Comparison of ENCODE assay signal across 21 cellular contexts in genomic region chr11:74990941-74991340, GRCh38. TPM values are rescaled to one million over a fixed set of nuclear protein-coding genes. Genes with fewer than 3 reads are reported as not detected.
DNase-seq lines count a peak whose midpoint lies in the region; ATAC-seq and TF ChIP-seq lines count a peak whose summit lies in the region.
"Had no signal": no experiment of that assay in that cellular context is flagged by ENCODE, and none has a peak within 500 bp of the region (broad histone marks: within the 10 kb centered on the region; RNA-seq: fewer than 3 reads in every experiment).

No MANE protein-coding gene starts in this region.

- H3K27ac Mint-ChIP-seq in T-helper 2 cell treated with Interferon-gamma antibody and Interleukin-4, amounts not matched to agents 5 μg/mL and 100 μg/mL, for 36 hours = no peak overlapping the region
- H3K27ac Mint-ChIP-seq in activated naive CD8-positive, alpha-beta T cell = peak overlapping the region; percentile 13
- H3K27ac Mint-ChIP-seq: activated naive CD8-positive, alpha-beta T cell treated with anti-CD3 and anti-CD28 coated beads, Interleukin-2, amount 10 ng/mL, durations not matched to agents 7 days and 5 days; mesothelial cell of epicardium; stimulated activated memory B cell treated with anti-CD40 and anti-IgM and Interleukin-4, amounts not matched to agents 10 μg/mL and 1 μg/mL and 100 μg/mL, for 72 hours had no signal

- ATAC-seq in GM21381 (IDR thresholded peaks at IDR 0.05; ENCODE audit: unreplicated experiment) (no peak), GM18505 (IDR thresholded peaks at IDR 0.05; ENCODE audit: unreplicated experiment) (no peak)
- ATAC-seq: left cardiac atrium; stimulated activated memory B cell treated with anti-CD40 and anti-IgM and Interleukin-4, amounts not matched to agents 10 μg/mL and 1 μg/mL and 100 μg/mL, for 72 hours had no signal

- H3K27ac ChIP-seq in osteoblast (ENCODE audit: low read depth, low read length) = no peak overlapping the region
- H3K27ac ChIP-seq: transverse colon had no signal

- peaks cover 16% of the 10 kb centered on the region; the same call in 1 of the 2 replicates for H3K36me3 ChIP-seq in Loucy (ENCODE audit: insufficient read depth, low read length)
- H3K36me3 ChIP-seq in osteoblast (ENCODE audit: insufficient read depth, low read length) = peaks cover 17% of the 10 kb centered on the region
- H3K36me3 ChIP-seq: transverse colon had no signal

- H3K4me1 ChIP-seq in Loucy (ENCODE audit: insufficient read depth, low read length, poor library complexity, severe bottlenecking) (peaks cover 44% of the 10 kb centered on the region), osteoblast (ENCODE audit: insufficient read depth, low read length) (peaks cover 12% of the 10 kb centered on the region)

- H3K27me3 ChIP-seq in Loucy (ENCODE audit: insufficient read depth, low read length, poor library complexity, severe bottlenecking) (no peaks in the 10 kb centered on the region), osteoblast (ENCODE audit: insufficient read depth, low read length) (no peaks in the 10 kb centered on the region)
- H3K27me3 ChIP-seq: neutrophil, transverse colon had no signal

- H3K4me1 Mint-ChIP-seq in T-helper 2 cell treated with Interferon-gamma antibody and Interleukin-4, amounts not matched to agents 5 μg/mL and 100 μg/mL, for 36 hours (ENCODE audit: low read depth) = peaks cover 30% of the 10 kb centered on the region
- peaks cover 28% of the 10 kb centered on the region for H3K4me1 Mint-ChIP-seq in activated naive CD8-positive, alpha-beta T cell (ENCODE audit: low read depth)

- no peaks in the 10 kb centered on the region for H3K27me3 Mint-ChIP-seq in T-helper 2 cell treated with Interferon-gamma antibody and Interleukin-4, amounts not matched to agents 5 μg/mL and 100 μg/mL, for 36 hours (ENCODE audit: low read depth)
- H3K27me3 Mint-ChIP-seq in activated naive CD8-positive, alpha-beta T cell = no peaks in the 10 kb centered on the region
- H3K27me3 Mint-ChIP-seq: activated naive CD8-positive, alpha-beta T cell treated with anti-CD3 and anti-CD28 coated beads, Interleukin-2, amount 10 ng/mL, durations not matched to agents 7 days and 5 days; stimulated activated memory B cell treated with anti-CD40 and anti-IgM and Interleukin-4, amounts not matched to agents 10 μg/mL and 1 μg/mL and 100 μg/mL, for 72 hours had no signal

- no peak for TF ChIP-seq POLR2A in GM18505 (IDR thresholded peaks at IDR 0.05; ENCODE audit: borderline replicate concordance, extremely low read depth, insufficient read depth, insufficient read length)

- peaks cover 63% of the 10 kb centered on the region for H3K79me2 ChIP-seq in Loucy (ENCODE audit: insufficient read depth, low read length)
- H3K79me2 ChIP-seq in osteoblast (ENCODE audit: insufficient read depth, low read length) = peaks cover 8% of the 10 kb centered on the region

- peak overlapping the region; percentile 88 for H3K4me2 ChIP-seq in Loucy (ENCODE audit: low read depth, low read length, poor library complexity, severe bottlenecking)
- H3K4me2 ChIP-seq in osteoblast (ENCODE audit: insufficient read depth, low read length) = peak overlapping the region; percentile 13

- 0 out of 2 replicates have a peak, but pooled peaks cover 5% of the 10 kb centered on the region for H3F3A ChIP-seq in Loucy (ENCODE audit: low read depth)

- H3K9me3 Mint-ChIP-seq in T-helper 2 cell treated with Interferon-gamma antibody and Interleukin-4, amounts not matched to agents 5 μg/mL and 100 μg/mL, for 36 hours = no peaks in the 10 kb centered on the region
- H3K9me3 Mint-ChIP-seq in activated naive CD8-positive, alpha-beta T cell (ENCODE audit: low read depth) = no peaks in the 10 kb centered on the region
- H3K9me3 Mint-ChIP-seq: activated naive CD8-positive, alpha-beta T cell treated with anti-CD3 and anti-CD28 coated beads, Interleukin-2, amount 10 ng/mL, durations not matched to agents 7 days and 5 days; mesothelial cell of epicardium; stimulated activated memory B cell treated with anti-CD40 and anti-IgM and Interleukin-4, amounts not matched to agents 10 μg/mL and 1 μg/mL and 100 μg/mL, for 72 hours had no signal

- H2AFZ ChIP-seq in Loucy (ENCODE audit: low read length) = no peak overlapping the region
- no peak overlapping the region for H2AFZ ChIP-seq in osteoblast (ENCODE audit: low read length)

- peak overlapping the region; percentile 85 for H3K4me3 ChIP-seq in Loucy (ENCODE audit: low read length, poor library complexity, severe bottlenecking)
- no peak overlapping the region for H3K4me3 ChIP-seq in osteoblast (ENCODE audit: insufficient read depth, low read length)
- H3K4me3 ChIP-seq: transverse colon had no signal

- no peak for DNase-seq in T-helper 2 cell treated with Interferon-gamma antibody and Interleukin-4, amounts not matched to agents 5 μg/mL and 100 μg/mL, for 36 hours (ENCODE audit: low spot score)
- no peak for DNase-seq in T-helper 2 cell
- no peak for DNase-seq in osteoblast (ENCODE audit: insufficient read length, low spot score, missing footprints)
- no peak for DNase-seq in ACHN
- DNase-seq: 8988T; activated CD4-positive, alpha-beta T cell treated with anti-CD3 and anti-CD28 coated beads for 4 hours; activated naive CD8-positive, alpha-beta T cell treated with anti-CD3 and anti-CD28 coated beads, Interleukin-2, amount 10 ng/mL, durations not matched to agents 7 days and 5 days; GOT3; left cardiac atrium; NCI-H2029 treated with DMSO at 0.1 percent for 48 hours; NCI-H510A; OCI-M1; SIG-M5; transverse colon had no signal

- peaks cover 35% of the 10 kb centered on the region for H4K20me1 ChIP-seq in Loucy (ENCODE audit: insufficient read depth, low read length, poor library complexity, severe bottlenecking)
- H4K20me1 ChIP-seq in osteoblast (ENCODE audit: insufficient read depth, low read length) = no peaks in the 10 kb centered on the region

- H3K36me3 Mint-ChIP-seq in T-helper 2 cell treated with Interferon-gamma antibody and Interleukin-4, amounts not matched to agents 5 μg/mL and 100 μg/mL, for 36 hours (ENCODE audit: low read depth) = peaks cover 6% of the 10 kb centered on the region
- H3K36me3 Mint-ChIP-seq in activated naive CD8-positive, alpha-beta T cell = peaks cover 2% of the 10 kb centered on the region
- H3K36me3 Mint-ChIP-seq: mesothelial cell of epicardium had no signal

- TF ChIP-seq CTCF in Loucy (conservative IDR thresholded peaks at IDR 0.05; ENCODE audit: low read length) = no peak
- TF ChIP-seq CTCF in osteoblast (IDR thresholded peaks at IDR 0.05; ENCODE audit: extremely low read depth, low read depth, low read length) = no peak

- H3K9ac ChIP-seq in Loucy (ENCODE audit: low read depth, low read length, poor library complexity, severe bottlenecking) = peak overlapping the region; percentile 96

- in situ Hi-C loops in ACHN (cut with HindIII; ENCODE audit: low pct_ligation_motif_present, low pct_unique_long_range_greater_than_20kb, low sequenced_read_pairs) = no loop called here

- no peaks in the 10 kb centered on the region for H3K9me2 ChIP-seq in Loucy (replicated peaks; ENCODE audit: low read depth, low read length)

- no peaks in the 10 kb centered on the region for H3K9me3 ChIP-seq in Loucy (ENCODE audit: insufficient read depth, low read depth, low read length)
- no peaks in the 10 kb centered on the region for H3K9me3 ChIP-seq in osteoblast (ENCODE audit: low read depth, low read length)
- H3K9me3 ChIP-seq: neutrophil, transverse colon had no signal

- H3K4me3 Mint-ChIP-seq in T-helper 2 cell treated with Interferon-gamma antibody and Interleukin-4, amounts not matched to agents 5 μg/mL and 100 μg/mL, for 36 hours = peak overlapping the region; percentile 94
- peak overlapping the region; percentile 93 for H3K4me3 Mint-ChIP-seq in activated naive CD8-positive, alpha-beta T cell
- H3K4me3 Mint-ChIP-seq: mesothelial cell of epicardium; stimulated activated memory B cell treated with anti-CD40 and anti-IgM and Interleukin-4, amounts not matched to agents 10 μg/mL and 1 μg/mL and 100 μg/mL, for 72 hours had no signal

RNA-seq across cellular contexts. Expression of gene NEU3, which starts 2.2 kb away (rescaled TPM):
- 6.9 and 8.3 TPM in 2 replicates for total RNA-seq in osteoblast

RNA-seq across cellular contexts. Expression of gene SPCS2, which starts 41.9 kb away (rescaled TPM):
- 10.9 and 43.9 TPM in 2 replicates for total RNA-seq in osteoblast

RNA-seq across cellular contexts. Expression of gene XRRA1, which starts 42.0 kb away (rescaled TPM):
- 8.0 and 9.8 TPM in 2 replicates for total RNA-seq in osteoblast
